Comparison of ENCODE assay signal across 8 cellular contexts in the genomic region with DNA sequence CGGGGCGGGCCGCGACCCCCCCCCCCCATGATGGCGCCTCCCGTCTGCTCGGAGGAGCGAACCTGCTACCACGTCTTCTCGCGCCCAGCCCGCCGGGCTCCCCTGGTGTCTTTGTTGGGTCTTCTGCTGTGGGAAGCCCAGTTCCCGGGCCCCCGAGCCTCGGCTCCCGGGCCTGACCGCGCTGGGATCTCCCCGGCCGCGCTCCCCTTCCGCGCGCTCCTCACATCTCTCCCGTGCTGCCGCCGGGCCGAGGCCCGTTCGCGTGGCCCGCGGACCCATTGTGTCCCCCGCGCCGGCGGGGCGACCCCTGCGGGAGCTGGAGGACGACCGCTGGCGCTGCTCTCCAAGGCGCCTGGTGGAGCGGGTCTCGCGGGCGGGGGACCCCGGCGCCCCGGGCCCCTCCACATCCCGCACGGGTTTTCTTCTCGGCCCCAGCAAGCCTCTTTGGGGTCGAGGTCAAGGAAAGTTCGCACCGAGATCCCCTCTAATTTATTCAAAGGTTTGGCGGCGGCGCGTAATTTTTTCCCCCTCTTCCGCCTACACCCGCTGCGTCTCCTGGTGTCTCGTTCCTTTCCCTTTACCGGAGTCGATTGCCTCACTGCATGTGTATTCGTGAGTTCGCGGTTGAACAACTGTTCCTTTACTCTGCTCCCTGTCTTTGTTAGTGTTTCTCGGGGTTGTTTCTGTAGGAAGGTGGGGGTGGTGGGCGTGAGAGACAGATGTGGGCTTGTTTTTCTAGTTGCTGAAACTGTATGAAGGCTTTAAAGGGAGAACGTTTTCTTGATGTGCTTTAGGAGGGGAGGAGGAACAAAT. TPM values are rescaled to one million over a fixed set of nuclear protein-coding genes. Genes with fewer than 3 reads are reported as not detected.
A peak's percentile ranks its signal among the peaks of the same experiment; 100 is the strongest.
DNase-seq lines count a peak whose midpoint lies in the region; ATAC-seq and TF ChIP-seq lines count a peak whose summit lies in the region.

No MANE protein-coding gene starts in this region.

- CTCF ChIA-PET in BJ (lab: Yijun Ruan, JAX), result interaction anchor here (1.0 kb wide), 1 partner anchor 249 kb away, joined by 3 read pairs; no protein-coding TSS in a partner anchor

- no peak overlapping the region for H3K27ac Mint-ChIP-seq in activated T-helper 17 cell treated with anti-CD3 and anti-CD28 coated beads, Interleukin-2, amount 50 U/mL, for 72 hours

- TF ChIP-seq CTCF in BJ (IDR thresholded peaks at IDR 0.05; ENCODE audit: insufficient read depth, low read depth, low read length) (no peak), foreskin keratinocyte (conservative IDR thresholded peaks at IDR 0.05) (peak; percentile 7)

- no peaks in the 10 kb centered on the region for H3K36me3 Mint-ChIP-seq in activated T-helper 17 cell treated with anti-CD3 and anti-CD28 coated beads, Interleukin-2, amount 50 U/mL, for 72 hours (ENCODE audit: low read depth)

- no peaks in the 10 kb centered on the region for H3K9me3 Mint-ChIP-seq in activated T-helper 17 cell treated with anti-CD3 and anti-CD28 coated beads, Interleukin-2, amount 50 U/mL, for 72 hours

- peak; percentile 34 for ATAC-seq in GM19035 (IDR thresholded peaks at IDR 0.05; ENCODE audit: unreplicated experiment)
- ATAC-seq in HG03354 (IDR thresholded peaks at IDR 0.05; ENCODE audit: poor library complexity, severe bottlenecking, unreplicated experiment), result peak; percentile 42
- peak; percentile 76 for ATAC-seq in activated T-helper 17 cell treated with anti-CD3 and anti-CD28 coated beads, Interleukin-2, amount 50 U/mL, for 72 hours (replicated peaks)
- ATAC-seq in foreskin keratinocyte, result peak; percentile 47

- H3K4me3 Mint-ChIP-seq in activated T-helper 17 cell treated with anti-CD3 and anti-CD28 coated beads, Interleukin-2, amount 50 U/mL, for 72 hours, result no peak overlapping the region

- H3K27me3 ChIP-seq in BJ (ENCODE audit: control insufficient read depth, insufficient read depth, low read length), result no peaks in the 10 kb centered on the region
- H3K27me3 ChIP-seq in foreskin keratinocyte, result no peaks in the 10 kb centered on the region
- no peaks in the 10 kb centered on the region for H3K27me3 ChIP-seq in neuron (ENCODE audit: insufficient read depth, low read length)

- POLR2A ChIA-PET in BJ (lab: Charles Lee), result no interaction called here

- H3K4me1 ChIP-seq in foreskin keratinocyte (peaks cover 36% of the 10 kb centered on the region), neuron (ENCODE audit: insufficient read depth, low read length) (peaks cover 23% of the 10 kb centered on the region)

- peak overlapping the region; percentile 61 for H3K4me3 ChIP-seq in BJ (ENCODE audit: low read depth, low read length)
- peak overlapping the region; percentile 63 for H3K4me3 ChIP-seq in neuron (ENCODE audit: low read length)

- DNase-seq in BJ (ENCODE audit: low read depth) (no peak), NOMO-1 (lab: John Stamatoyannopoulos, UW; ENCODE audit: unreplicated experiment in 2 of 2) (peak; percentile 19 to 73), foreskin keratinocyte (peak; percentile 44 to 71)

- H3K36me3 ChIP-seq in BJ (ENCODE audit: control insufficient read depth, insufficient read depth, low read length) (no peaks in the 10 kb centered on the region), neuron (ENCODE audit: insufficient read depth, low read length) (no peaks in the 10 kb centered on the region)

- peak overlapping the region; percentile 83 for H3K27ac ChIP-seq in foreskin keratinocyte
- H3K27ac ChIP-seq in temporal lobe (ENCODE audit: low read depth, low read length), result peak overlapping the region; percentile 78

- peak overlapping the region; percentile 38 for H2AFZ ChIP-seq in neuron (ENCODE audit: low read depth, low read length)

- peaks cover 12% of the 10 kb centered on the region for H3K4me1 Mint-ChIP-seq in activated T-helper 17 cell treated with anti-CD3 and anti-CD28 coated beads, Interleukin-2, amount 50 U/mL, for 72 hours

- no peaks in the 10 kb centered on the region for H3K27me3 Mint-ChIP-seq in activated T-helper 17 cell treated with anti-CD3 and anti-CD28 coated beads, Interleukin-2, amount 50 U/mL, for 72 hours

- H3K9me3 ChIP-seq in neuron (ENCODE audit: low read length), result no peaks in the 10 kb centered on the region

RNA-seq across cellular contexts. Expression of gene SMAD1, which starts 0.8 kb away (rescaled TPM):
- polyA plus RNA-seq in BJ (2011; rRNA removed) (26.1 and 27.5 TPM in 2 replicates), foreskin keratinocyte (4.4 and 5.3 TPM in 2 replicates)
- 16.1 and 21.4 TPM in 2 replicates for polyA minus RNA-seq in BJ (2011; rRNA and poly(A)+ RNA removed)
- 10 to 100 TPM in 1 of 2 donors, 1 to 10 TPM in 1; 2.5 to 12.4 TPM for total RNA-seq in activated T-helper 17 cell treated with anti-CD3 and anti-CD28 coated beads, Interleukin-2, amount 50 U/mL, for 72 hours
- total RNA-seq in foreskin keratinocyte (27.4 and 27.6 TPM in 2 replicates), temporal lobe (28.8 TPM)
